Comparison of ENCODE assay signal across 8 cellular contexts in the genomic region with DNA sequence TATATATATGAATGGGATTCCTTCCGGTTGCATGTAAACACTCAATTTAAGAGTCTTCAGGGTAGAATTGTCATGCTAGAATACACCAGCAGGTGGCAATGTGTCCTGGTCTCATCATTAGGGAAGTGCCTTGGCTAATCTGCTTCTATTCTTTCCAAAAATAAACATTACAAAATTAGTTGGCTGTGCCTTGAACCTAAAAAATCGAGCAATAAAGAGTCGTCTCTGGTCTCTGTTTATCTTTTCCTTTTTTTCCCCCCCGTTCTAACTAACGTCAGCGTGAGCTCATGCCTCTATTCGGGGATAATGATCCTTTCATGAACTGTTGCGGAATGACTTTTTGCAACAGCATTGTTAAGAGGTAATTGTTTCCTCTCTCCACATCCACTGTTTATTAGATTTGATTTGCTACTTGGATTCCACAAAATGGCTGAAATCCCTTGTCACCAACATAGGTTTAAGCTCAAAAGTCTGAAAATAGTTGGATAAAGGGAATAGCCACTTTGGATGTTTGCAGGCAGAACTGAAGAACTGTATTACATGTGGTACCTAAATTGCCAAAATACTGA. TPM values are rescaled to one million over a fixed set of nuclear protein-coding genes. Genes with fewer than 3 reads are reported as not detected.
DNase-seq lines count a peak whose midpoint lies in the region; ATAC-seq, FAIRE-seq and TF ChIP-seq lines count a peak whose summit lies in the region.

No MANE protein-coding gene starts in this region.

- peak overlapping the region; percentile 81 to 96 (median 86) for H3K4me3 ChIP-seq in BLaER1 treated with 17β-estradiol and CSF1 and Interleukin-3, amounts not matched to agents 10 nM and 100 nM
- H3K4me3 ChIP-seq in WERI-Rb-1 (ENCODE audit: low read depth, low read length) (peak overlapping the region; percentile 98), HepG2 (replicated peaks in 1 of 3; ENCODE audit: insufficient read depth in 1 of 3, low read depth in 2 of 3, low read length in 3 of 3) (peak overlapping the region; percentile 80 to 96 (median 86))

- TF ChIP-seq RAD21 in HepG2 (CRISPR knock-in tag; IDR thresholded peaks at IDR 0.05): peak; percentile 30; the same call in 1 of the 2 replicates

- peak; percentile 34 for FAIRE-seq in HepG2 (lab: Jason Lieb, UNC)

- no TSS peak for BruUV-seq in HepG2 (replicated peaks; lab: Mats Ljungman, UMichigan)

- H3K79me2 ChIP-seq in HepG2 (ENCODE audit: insufficient read depth, low read length): peaks cover 34% of the 10 kb centered on the region

- TF ChIP-seq POLR2A in HepG2 (IDR thresholded peaks at IDR 0.05; ENCODE audit: insufficient read depth in 1 of 2, low read depth in 2 of 2, low read length in 2 of 2): no peak

- CTCF ChIA-PET in HepG2 (lab: Yijun Ruan, JAX; ENCODE audit: low intra/inter-chr PET ratio, low total read pairs): interaction anchor here (0.7 to 1.6 kb wide), 3 partner anchors 97 to 176 kb away, joined by 3 to 6 read pairs (median 4); partner anchors contain the start of gene GRIK4

- H2AFZ ChIP-seq in HepG2 (ENCODE audit: low read length): peak overlapping the region; percentile 94

- peaks cover 28 to 43% (median 35%) of the 10 kb centered on the region in 11 experiments for H3K27me3 ChIP-seq in BLaER1 treated with 17β-estradiol and CSF1 and Interleukin-3, amounts not matched to agents 10 nM and 100 nM
- H3K27me3 ChIP-seq in WERI-Rb-1 (ENCODE audit: insufficient read depth, low read depth, severe bottlenecking): no peaks in the 10 kb centered on the region
- H3K27me3 ChIP-seq in HepG2 (ENCODE audit: control insufficient read depth in 1 of 2, insufficient read depth in 2 of 2, low read length in 2 of 2): no peaks in the 10 kb centered on the region; a peak in 1 of 5 replicates

- 2% methylated on average over 8 of the region's 8 CpGs for WGBS in HepG2 (ENCODE audit: low lambda C conversion rate)

- H3K4me1 ChIP-seq in BLaER1 treated with 17β-estradiol and CSF1 and Interleukin-3, amounts not matched to agents 10 nM and 100 nM: peaks cover 30 to 53% (median 36%) of the 10 kb centered on the region in 10 experiments
- peaks cover 20% of the 10 kb centered on the region for H3K4me1 ChIP-seq in HepG2 (ENCODE audit: insufficient read depth, low read length)

- H3K4me2 ChIP-seq in BLaER1 treated with 17β-estradiol and CSF1 and Interleukin-3, amounts not matched to agents 10 nM and 100 nM: peak overlapping the region; percentile 93 to 99 (median 98)
- H3K4me2 ChIP-seq in HepG2 (ENCODE audit: low read depth, low read length): peak overlapping the region; percentile 90

- POLR2A ChIA-PET in HepG2 (lab: Yijun Ruan, JAX): interaction anchor here (1.0 to 2.4 kb wide), 5 partner anchors 10 to 150 kb away, joined by 4 to 11 read pairs (median 5); partner anchors contain the start of gene TLCD5

- intact Hi-C loops in HepG2 (cut with micrococcal nuclease; ENCODE audit: unreplicated experiment): loop anchor here (2.0 to 5.0 kb wide), 3 partner anchors 37 to 97 kb away; no protein-coding TSS in a partner anchor

- H3K9ac ChIP-seq in BLaER1 treated with 17β-estradiol and CSF1 and Interleukin-3, amounts not matched to agents 10 nM and 100 nM: peak overlapping the region; percentile 86 to 94 (median 92); a peak in 17 of 22 replicates
- H3K9ac ChIP-seq in HepG2 (ENCODE audit: insufficient read depth, low read depth, low read length): peak overlapping the region; percentile 84

- no peaks in the 10 kb centered on the region for H3K9me3 ChIP-seq in BLaER1 treated with 17β-estradiol and CSF1 and Interleukin-3, amounts not matched to agents 10 nM and 100 nM (replicated peaks in 1 of 11)
- H3K9me3 ChIP-seq in WERI-Rb-1 (ENCODE audit: severe bottlenecking) (no peaks in the 10 kb centered on the region), HepG2 (ENCODE audit: low read length) (no peaks in the 10 kb centered on the region)

- H3K36me3 ChIP-seq in BLaER1 treated with 17β-estradiol and CSF1 and Interleukin-3, amounts not matched to agents 10 nM and 100 nM: peaks cover 7 to 26% (median 16%) of the 10 kb centered on the region in 11 experiments
- H3K36me3 ChIP-seq in WERI-Rb-1: peaks cover 10% of the 10 kb centered on the region
- peaks cover 0 to 1% of the 10 kb centered on the region in 2 experiments; a peak in 2 of 5 replicates for H3K36me3 ChIP-seq in HepG2 (replicated peaks in 1 of 2; ENCODE audit: control insufficient read depth in 1 of 2, insufficient read depth in 2 of 2, low read length in 2 of 2)

- TF ChIP-seq EP300 in HepG2 (IDR thresholded peaks at IDR 0.05; ENCODE audit: low read depth in 2 of 2, low read length in 2 of 2): no peak
- no peak for TF ChIP-seq EP300 in HepG2 (CRISPR knock-in tag; IDR thresholded peaks at IDR 0.05; ENCODE audit: borderline replicate concordance)

- H3K27ac ChIP-seq in BLaER1 treated with 17β-estradiol and CSF1 and Interleukin-3, amounts not matched to agents 10 nM and 100 nM: peak overlapping the region in 9 of 11 experiments; percentile 83 to 91 (median 89); a peak in 16 of 22 replicates
- H3K27ac ChIP-seq in WERI-Rb-1 (peak overlapping the region; percentile 80; the same call in 1 of the 2 replicates), HepG2 (ENCODE audit: extremely low read length, insufficient read depth, low read length) (peak overlapping the region; percentile 86)

- H4K20me1 ChIP-seq in BLaER1 treated with 17β-estradiol and CSF1 and Interleukin-3, amounts not matched to agents 10 nM and 100 nM: peaks cover 28 to 52% (median 41%) of the 10 kb centered on the region in 11 experiments
- peaks cover 9% of the 10 kb centered on the region for H4K20me1 ChIP-seq in HepG2 (ENCODE audit: insufficient read depth, low read length)

- ATAC-seq in HepG2 (no peak), HG03280 (IDR thresholded peaks at IDR 0.05; ENCODE audit: unreplicated experiment) (no peak)

- in situ Hi-C loops in HepG2 (cut with HindIII; ENCODE audit: extremely low pct_ligation_motif_present, low pct_unique_long_range_greater_than_20kb): loop anchor here (5.0 kb wide), 1 partner anchor 57 kb away; no protein-coding TSS in a partner anchor

- peak; percentile 88 for DNase-seq in H4 (ENCODE audit: low spot score)
- DNase-seq in NCI-H2227 treated with DMSO at 0.1 percent for 48 hours (lab: John Stamatoyannopoulos, UW): peak; percentile 47
- peak; percentile 58 for DNase-seq in WERI-Rb-1
- peak; percentile 90 for DNase-seq in dermis blood vessel endothelial cell
- DNase-seq in HepG2 (ENCODE audit: low spot score): peak; percentile 74
- DNase-seq in stimulated activated CD4-positive, alpha-beta T cell treated with anti-CD3 and anti-CD28 coated beads, TNF-alpha, amount 100 ng/mL, for 1 hour (ENCODE audit: low read depth in 3 of 3, low spot score in 1 of 3): peak in 2 of 3 donors; percentile 21 to 32

- TF ChIP-seq CTCF in WERI-Rb-1 (IDR thresholded peaks at IDR 0.05; ENCODE audit: low read depth, low read length) (peak; percentile 54), HepG2 (CRISPR knock-in tag; IDR thresholded peaks at IDR 0.05) (peak; percentile 68)

RNA-seq across cellular contexts. Expression of gene ARHGEF12, which starts 1.2 kb away (rescaled TPM):
- 24.1 and 33.9 TPM in 2 replicates for total RNA-seq in H4 (2014; rRNA removed; shearing (Covaris generic))
- total RNA-seq in dermis blood vessel endothelial cell (159 and 202 TPM in 2 replicates), HepG2 (2016; rRNA removed; fragmentation: Illumina TruSeq; extraction: Trizol) (54.4 and 72.2 TPM in 2 replicates)
- 23.8 and 24.8 TPM in 2 replicates for total RNA-seq in HepG2 (2016; cell fraction: cytosol; rRNA removed; fragmentation: Illumina TruSeq; extraction: Trizol; ENCODE audit: low read depth)
- 51.9 and 66.9 TPM in 2 replicates for total RNA-seq in HepG2 (2016; cell fraction: insoluble cytoplasmic fraction; rRNA removed; fragmentation: Illumina TruSeq; extraction: Trizol)
- total RNA-seq in HepG2 (2016; cell fraction: membrane; rRNA removed; fragmentation: Illumina TruSeq; extraction: Trizol): 27.8 and 29.0 TPM in 2 replicates
- 65.7 and 68.9 TPM in 2 replicates for total RNA-seq in HepG2 (2016; cell fraction: nucleus; rRNA removed; fragmentation: Illumina TruSeq; extraction: Trizol)
- polyA plus RNA-seq in HepG2 (2011; rRNA removed): 16.2 and 17.9 TPM in 2 replicates
- 10.1 and 15.9 TPM in 2 replicates for polyA plus RNA-seq in HepG2 (2011; cell fraction: cytosol; rRNA removed)
- 18.6 and 22.0 TPM in 2 replicates for polyA plus RNA-seq in HepG2 (2011; cell fraction: nucleus; rRNA removed)
- 30.2 and 31.4 TPM in 2 replicates for polyA plus RNA-seq in HepG2 (2012)
- 0.95 and 1.2 TPM in 2 replicates for polyA plus RNA-seq in HepG2 (2016; cell fraction: cytosol; fragmentation: Illumina TruSeq; extraction: Trizol; ENCODE audit: low read depth)
- polyA plus RNA-seq in HepG2 (2016; cell fraction: insoluble cytoplasmic fraction; fragmentation: Illumina TruSeq; extraction: Trizol; ENCODE audit: low read depth): 35.8 and 36.1 TPM in 2 replicates
- 5.1 and 6.3 TPM in 2 replicates for polyA plus RNA-seq in HepG2 (2016; cell fraction: membrane; fragmentation: Illumina TruSeq; extraction: Trizol; ENCODE audit: low read depth)
- polyA plus RNA-seq in HepG2 (2016; cell fraction: nucleus; fragmentation: Illumina TruSeq; extraction: Trizol; ENCODE audit: insufficient read depth, low read depth): 31.1 and 33.7 TPM in 2 replicates
- polyA minus RNA-seq in HepG2 (2011; rRNA and poly(A)+ RNA removed; ENCODE audit: low replicate concordance): 46.5 and 46.8 TPM in 2 replicates
- 52.1 and 66.1 TPM in 2 replicates for polyA minus RNA-seq in HepG2 (2011; cell fraction: cytosol; rRNA and poly(A)+ RNA removed)
- 151 and 164 TPM in 2 replicates for polyA minus RNA-seq in HepG2 (2011; cell fraction: nucleus; rRNA and poly(A)+ RNA removed)

RNA-seq across cellular contexts. Expression of gene TLCD5, which starts 9.9 kb away (rescaled TPM):
- total RNA-seq in H4 (2014; rRNA removed; shearing (Covaris generic)): 5.4 and 6.3 TPM in 2 replicates
- total RNA-seq in dermis blood vessel endothelial cell (6.3 and 8.5 TPM in 2 replicates), HepG2 (2016; rRNA removed; fragmentation: Illumina TruSeq; extraction: Trizol) (4.1 and 6.1 TPM in 2 replicates)
- 9.6 and 10.5 TPM in 2 replicates for total RNA-seq in HepG2 (2016; cell fraction: cytosol; rRNA removed; fragmentation: Illumina TruSeq; extraction: Trizol; ENCODE audit: low read depth)
- total RNA-seq in HepG2 (2016; cell fraction: insoluble cytoplasmic fraction; rRNA removed; fragmentation: Illumina TruSeq; extraction: Trizol): 3.9 and 5.8 TPM in 2 replicates
- total RNA-seq in HepG2 (2016; cell fraction: membrane; rRNA removed; fragmentation: Illumina TruSeq; extraction: Trizol): 9.2 and 11.6 TPM in 2 replicates
- total RNA-seq in HepG2 (2016; cell fraction: nucleus; rRNA removed; fragmentation: Illumina TruSeq; extraction: Trizol): 5.6 and 5.9 TPM in 2 replicates
- 7.2 and 7.6 TPM in 2 replicates for polyA plus RNA-seq in HepG2 (2011; rRNA removed)
- 5.8 and 7.1 TPM in 2 replicates for polyA plus RNA-seq in HepG2 (2011; cell fraction: cytosol; rRNA removed)
- polyA plus RNA-seq in HepG2 (2011; cell fraction: nucleus; rRNA removed): 10.9 and 15.5 TPM in 2 replicates
- 3.8 and 5.5 TPM in 2 replicates for polyA plus RNA-seq in HepG2 (2012)
- 12.4 and 13.2 TPM in 2 replicates for polyA plus RNA-seq in HepG2 (2016; cell fraction: cytosol; fragmentation: Illumina TruSeq; extraction: Trizol; ENCODE audit: low read depth)
- 3.1 and 3.6 TPM in 2 replicates for polyA plus RNA-seq in HepG2 (2016; cell fraction: insoluble cytoplasmic fraction; fragmentation: Illumina TruSeq; extraction: Trizol; ENCODE audit: low read depth)
- polyA plus RNA-seq in HepG2 (2016; cell fraction: membrane; fragmentation: Illumina TruSeq; extraction: Trizol; ENCODE audit: low read depth): 8.8 and 10.0 TPM in 2 replicates
- 10.3 and 11.4 TPM in 2 replicates for polyA plus RNA-seq in HepG2 (2016; cell fraction: nucleus; fragmentation: Illumina TruSeq; extraction: Trizol; ENCODE audit: insufficient read depth, low read depth)
- polyA minus RNA-seq in HepG2 (2011; rRNA and poly(A)+ RNA removed; ENCODE audit: low replicate concordance): 9.7 and 11.0 TPM in 2 replicates
- polyA minus RNA-seq in HepG2 (2011; cell fraction: cytosol; rRNA and poly(A)+ RNA removed): 2.6 and 3.7 TPM in 2 replicates
- 4.5 and 8.3 TPM in 2 replicates for polyA minus RNA-seq in HepG2 (2011; cell fraction: nucleus; rRNA and poly(A)+ RNA removed)

Comparison
In these comparisons a context has a peak if more than half of its experiments do, and no peak if none do; other contexts are left out.
1. DNase-seq: peak in every context shown above with its lines; median percentile 90 in dermis blood vessel endothelial cell; 88 in H4; 74 in HepG2; 58 in WERI-Rb-1; 47 in NCI-H2227 treated with DMSO at 0.1 percent for 48 hours; 26 in stimulated activated CD4-positive, alpha-beta T cell treated with anti-CD3 and anti-CD28 coated beads, TNF-alpha, amount 100 ng/mL, for 1 hour.